ENCODE assay signal across 8 cellular contexts in the genomic region with DNA sequence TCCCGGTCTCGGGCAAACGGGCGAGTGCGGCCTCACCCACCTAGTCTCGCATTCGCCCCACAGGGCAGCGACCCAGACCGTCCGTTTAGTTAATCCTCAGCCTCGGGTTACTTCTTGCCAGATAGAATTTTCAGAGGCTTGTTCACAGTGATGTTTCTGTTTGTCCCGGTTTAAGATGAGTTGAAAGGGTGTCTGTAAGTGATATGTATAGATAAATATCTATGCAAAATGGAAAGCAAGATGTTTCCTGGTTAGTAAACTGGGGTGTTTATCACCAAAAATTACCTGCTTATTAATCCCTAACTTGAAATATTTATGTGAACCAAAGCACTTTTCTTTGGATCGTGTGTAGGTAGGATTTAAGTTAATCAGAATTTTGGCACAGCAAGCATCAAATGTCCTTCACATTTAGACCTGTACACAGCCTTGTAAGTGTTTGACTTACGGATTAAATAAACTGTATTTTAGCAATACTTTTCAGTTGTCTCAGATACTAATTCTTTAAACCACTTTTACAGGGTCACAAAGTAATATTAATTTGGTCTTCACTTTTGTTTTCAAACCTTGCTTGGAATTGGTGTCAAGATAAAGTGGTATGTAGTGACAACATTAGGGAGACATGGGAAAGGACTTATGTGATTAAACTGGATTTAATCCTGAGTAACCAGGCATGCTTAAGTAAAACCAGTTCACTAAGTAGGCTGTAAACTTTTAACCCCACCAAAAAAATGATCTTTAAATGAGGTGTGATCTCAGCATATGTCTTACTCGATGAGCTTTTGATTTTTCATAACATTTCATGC. TPM values are rescaled to one million over a fixed set of nuclear protein-coding genes. Genes with fewer than 3 reads are reported as not detected.
A peak's percentile ranks its signal among the peaks of the same experiment; 100 is the strongest.
DNase-seq lines count a peak whose midpoint lies in the region; ATAC-seq and TF ChIP-seq lines count a peak whose summit lies in the region.

No MANE protein-coding gene starts in this region.

- CTCF ChIA-PET in activated naive CD4-positive, alpha-beta T cell treated with anti-CD3 and anti-CD28 coated beads for 36 hours (lab: Charles Lee): no interaction called here

- H3K36me3 ChIP-seq in SK-N-MC (ENCODE audit: insufficient read depth, low read length) (peaks cover 33% of the 10 kb centered on the region), esophagus (ENCODE audit: control insufficient read depth in 2 of 2, insufficient read depth in 2 of 2, low read length in 1 of 2) (no peaks in the 10 kb centered on the region), neutrophil (no peaks in the 10 kb centered on the region)

- intact Hi-C loops in activated naive CD4-positive, alpha-beta T cell treated with anti-CD3 and anti-CD28 coated beads for 36 hours (cut with micrococcal nuclease): loop anchor here (1.0 to 5.0 kb wide), 11 partner anchors 141 to 1313 kb away; partner anchors contain the start of genes GTF2B, LRRC8B, LRRC8C and PKN2

- H3K27ac Mint-ChIP-seq in activated naive CD4-positive, alpha-beta T cell treated with anti-CD3 and anti-CD28 coated beads for 36 hours: peak overlapping the region; percentile 87

- H3K27ac ChIP-seq in SK-N-MC: peak overlapping the region; percentile 74
- peak overlapping the region; percentile 98 to 99 for H3K27ac ChIP-seq in esophagus (ENCODE audit: low read depth in 2 of 2, low read length in 1 of 2)
- H3K27ac ChIP-seq in neutrophil: peak overlapping the region; percentile 81

- ATAC-seq in HG02759 (IDR thresholded peaks at IDR 0.05; ENCODE audit: unreplicated experiment) (no peak), GM21576 (IDR thresholded peaks at IDR 0.05; ENCODE audit: unreplicated experiment) (no peak)

- H3K27me3 ChIP-seq in esophagus (ENCODE audit: control insufficient read depth in 1 of 2, insufficient read depth in 2 of 2, low read length in 2 of 2) (no peaks in the 10 kb centered on the region), neutrophil (peaks cover 11% of the 10 kb centered on the region)

- no peak for DNase-seq in activated naive CD4-positive, alpha-beta T cell treated with anti-CD3 and anti-CD28 coated beads for 36 hours
- no peak for DNase-seq in activated naive CD4-positive, alpha-beta T cell (lab: John Stamatoyannopoulos, UW)
- DNase-seq in SK-N-MC (ENCODE audit: low read depth, low spot score): no peak
- no peak for DNase-seq in COLO829 (ENCODE audit: low spot score)

- no peak for TF ChIP-seq CTCF in neutrophil (IDR thresholded peaks at IDR 0.05)

- 0 to 1% methylated on average over 15 of the region's 15 CpGs for WGBS in esophagus, 2 donors

- no peaks in the 10 kb centered on the region for H3K9me3 Mint-ChIP-seq in activated naive CD4-positive, alpha-beta T cell treated with anti-CD3 and anti-CD28 coated beads for 36 hours

- peaks cover 13% of the 10 kb centered on the region for H3K36me3 Mint-ChIP-seq in activated naive CD4-positive, alpha-beta T cell treated with anti-CD3 and anti-CD28 coated beads for 36 hours (ENCODE audit: low read depth)

- peaks cover 46% of the 10 kb centered on the region for H3K4me1 Mint-ChIP-seq in activated naive CD4-positive, alpha-beta T cell treated with anti-CD3 and anti-CD28 coated beads for 36 hours (ENCODE audit: low read depth)

- peak overlapping the region; percentile 96 for H3K4me3 Mint-ChIP-seq in activated naive CD4-positive, alpha-beta T cell treated with anti-CD3 and anti-CD28 coated beads for 36 hours

- no peaks in the 10 kb centered on the region for H3K9me3 ChIP-seq in SK-N-MC (ENCODE audit: low read depth, low read length)
- H3K9me3 ChIP-seq in esophagus (ENCODE audit: control insufficient read depth in 2 of 2, insufficient read depth in 1 of 2, low read depth in 1 of 2, low read length in 1 of 2): peaks cover 0 to 2% of the 10 kb centered on the region in 2 donors
- no peaks in the 10 kb centered on the region for H3K9me3 ChIP-seq in neutrophil

- peak overlapping the region; percentile 98 for H3K9ac ChIP-seq in SK-N-MC (ENCODE audit: insufficient read length)

- H3K4me3 ChIP-seq in SK-N-MC (peak overlapping the region; percentile 94), esophagus (ENCODE audit: low read depth in 1 of 2, low read length in 2 of 2) (peak overlapping the region; percentile 89 to 95), neutrophil (ENCODE audit: low read depth in 1 of 2, low read length in 1 of 2) (peak overlapping the region; percentile 79 to 86)

- H3K4me1 ChIP-seq in esophagus (ENCODE audit: control insufficient read depth in 2 of 2, insufficient read depth in 2 of 2, low read length in 1 of 2): peaks cover 0 to 2% of the 10 kb centered on the region in 2 donors
- peaks cover 11 to 20% of the 10 kb centered on the region in 2 experiments for H3K4me1 ChIP-seq in neutrophil (ENCODE audit: control insufficient read depth in 1 of 2, insufficient read depth in 1 of 2, low read depth in 1 of 2, low read length in 1 of 2)

- no peaks in the 10 kb centered on the region for H3K27me3 Mint-ChIP-seq in activated naive CD4-positive, alpha-beta T cell treated with anti-CD3 and anti-CD28 coated beads for 36 hours (ENCODE audit: low read depth)

RNA-seq across cellular contexts. Expression of gene ZNF326, which starts 0.9 kb away (rescaled TPM):
- 10 to 100 TPM; 17.4 to 17.9 TPM for total RNA-seq in activated naive CD4-positive, alpha-beta T cell treated with anti-CD3 and anti-CD28 coated beads for 36 hours
- 10 to 100 TPM; 11.7 to 14.0 TPM for polyA plus RNA-seq in esophagus
